Comparison of ENCODE assay signal across 13 cellular contexts in the genomic region with DNA sequence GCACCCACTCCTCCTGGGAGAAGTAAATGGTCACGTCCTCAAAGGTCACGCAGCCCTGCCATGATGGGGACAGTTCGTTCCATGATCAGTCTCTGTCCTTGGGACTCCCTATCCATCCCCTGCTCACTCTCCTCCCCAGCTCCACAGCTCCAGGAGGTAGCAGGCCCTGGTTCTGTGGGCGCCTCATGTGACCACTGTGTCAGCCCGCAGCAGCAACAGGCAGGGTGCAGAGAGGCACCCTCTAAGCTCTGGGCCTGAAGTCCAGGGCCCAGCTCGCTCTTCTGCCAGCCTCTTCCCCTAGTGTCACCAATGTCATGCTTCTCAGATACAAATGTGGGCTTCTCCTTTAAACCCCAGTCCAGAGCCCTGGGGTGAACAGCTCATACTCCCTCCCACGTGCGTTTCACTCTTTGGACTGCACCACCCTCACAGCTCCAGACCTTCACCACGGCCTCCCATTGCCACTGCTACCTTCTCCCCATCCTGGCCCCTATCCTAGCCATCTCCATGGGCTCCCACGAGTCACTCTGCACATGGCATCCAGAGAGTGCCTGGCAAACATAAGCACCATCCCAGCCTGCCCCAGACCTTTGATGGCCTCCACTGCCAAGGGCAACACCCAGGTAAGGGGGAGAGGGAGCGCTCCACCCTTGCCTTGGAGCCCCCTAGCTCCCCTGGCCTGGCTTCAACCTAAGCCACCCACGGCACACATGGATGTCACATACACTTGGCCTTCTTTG. TPM values are rescaled to one million over a fixed set of nuclear protein-coding genes. Genes with fewer than 3 reads are reported as not detected.
A peak's percentile ranks its signal among the peaks of the same experiment; 100 is the strongest.
DNase-seq lines count a peak whose midpoint lies in the region; ATAC-seq and TF ChIP-seq lines count a peak whose summit lies in the region.
"Had no signal": no experiment of that assay in that cellular context is flagged by ENCODE, and none has a peak within 500 bp of the region (broad histone marks: within the 10 kb centered on the region; RNA-seq: fewer than 3 reads in every experiment).

No MANE protein-coding gene starts in this region.

- H3K18ac ChIP-seq in mesenchymal stem cell (ENCODE audit: low read depth in 1 of 2, low read length in 2 of 2) = no peak overlapping the region

- H3K14ac ChIP-seq in mesenchymal stem cell (ENCODE audit: low read length in 2 of 2) = no peak overlapping the region

- peaks cover 60% of the 10 kb centered on the region for H3K9me3 ChIP-seq in A673 (ENCODE audit: low read depth, low read length, poor library complexity, severe bottlenecking)
- H3K9me3 ChIP-seq in mesenchymal stem cell (ENCODE audit: control insufficient read depth, low read length) = peaks cover 46% of the 10 kb centered on the region

- H2BK120ac ChIP-seq in mesenchymal stem cell (ENCODE audit: low read depth, low read length) = no peak overlapping the region

- H4K8ac ChIP-seq in mesenchymal stem cell (ENCODE audit: low read length) = peak overlapping the region; percentile 12

- peak overlapping the region in 1 of 2 experiments; percentile 31 for H2BK12ac ChIP-seq in mesenchymal stem cell (ENCODE audit: low read length in 2 of 2)

- H3K4me1 ChIP-seq in A673 (ENCODE audit: insufficient read depth, low read length, poor library complexity, severe bottlenecking) = peaks cover 6% of the 10 kb centered on the region
- H3K4me1 ChIP-seq in mesenchymal stem cell (ENCODE audit: control insufficient read depth, insufficient read depth, low read depth, low read length) = peaks cover 20% of the 10 kb centered on the region

- no peak overlapping the region for H3K4me3 Mint-ChIP-seq in activated CD8-positive, alpha-beta T cell treated with anti-CD3 and anti-CD28 coated beads for 36 hours

- H3K36me3 Mint-ChIP-seq in activated CD8-positive, alpha-beta T cell treated with anti-CD3 and anti-CD28 coated beads for 36 hours (ENCODE audit: low read depth) = peaks cover 72% of the 10 kb centered on the region

- H3K27me3 ChIP-seq in A673 (replicated peaks; ENCODE audit: insufficient read depth, low read depth, low read length, poor library complexity) (no peaks in the 10 kb centered on the region), mesenchymal stem cell (ENCODE audit: control insufficient read depth in 1 of 2, insufficient read depth in 1 of 2, low read length in 2 of 2) (no peaks in the 10 kb centered on the region)

- no peak overlapping the region for H3K23ac ChIP-seq in mesenchymal stem cell (ENCODE audit: low read length in 2 of 2)

- intact Hi-C loops in A673 (cut with micrococcal nuclease; ENCODE audit: unreplicated experiment) = no loop called here
- intact Hi-C loops in activated CD8-positive, alpha-beta T cell treated with anti-CD3 and anti-CD28 coated beads for 36 hours (cut with micrococcal nuclease) = no loop called here

- H3K36me3 ChIP-seq in A673 (ENCODE audit: insufficient read depth, low read length, poor library complexity, severe bottlenecking) (peaks cover 54% of the 10 kb centered on the region), mesenchymal stem cell (ENCODE audit: control insufficient read depth in 1 of 2, insufficient read depth in 2 of 2, low read depth in 1 of 2, low read length in 2 of 2) (peaks cover 44 to 47% of the 10 kb centered on the region in 2 experiments)

- no peak for ATAC-seq in activated CD8-positive, alpha-beta T cell treated with anti-CD3 and anti-CD28 coated beads for 36 hours
- ATAC-seq in HG02588 (IDR thresholded peaks at IDR 0.05; ENCODE audit: unreplicated experiment) = no peak

- DNase-seq in A673 (ENCODE audit: low spot score) (no peak), EL (peak; percentile 45), mesenchymal stem cell (no peak), NCI-H510A treated with DMSO at 0.1 percent for 48 hours (lab: John Stamatoyannopoulos, UW) (no peak)
- no peak for DNase-seq in activated CD8-positive, alpha-beta T cell treated with anti-CD3 and anti-CD28 coated beads for 36 hours
- DNase-seq in effector CD4-positive, alpha-beta T cell = no peak
- DNase-seq in activated CD4-positive, alpha-beta T cell treated with anti-CD3 and anti-CD28 coated beads for 1 hour = no peak
- DNase-seq: DMS53; effector CD8-positive, alpha-beta T cell; foreskin melanocyte; MV-4-11 had no signal

- CTCF ChIA-PET in A673 (lab: Charles Lee) = no interaction called here
- CTCF ChIA-PET in activated CD8-positive, alpha-beta T cell treated with anti-CD3 and anti-CD28 coated beads for 36 hours (lab: Charles Lee) = interaction anchor here (3.8 to 9.8 kb wide), 2 partner anchors 11 to 52 kb away, joined by 17 to 41 read pairs; no protein-coding TSS in a partner anchor

- no peak for TF ChIP-seq CTCF in A673 (conservative IDR thresholded peaks at IDR 0.05; ENCODE audit: low read depth, low read length)
- no peak for TF ChIP-seq CTCF in activated CD8-positive, alpha-beta T cell treated with anti-CD3 and anti-CD28 coated beads for 36 hours (IDR thresholded peaks at IDR 0.05)

- no peaks in the 10 kb centered on the region for H3K27me3 Mint-ChIP-seq in activated CD8-positive, alpha-beta T cell treated with anti-CD3 and anti-CD28 coated beads for 36 hours

- H3K9ac ChIP-seq in mesenchymal stem cell (ENCODE audit: low read length) = no peak overlapping the region

- no peak overlapping the region for H2AK5ac ChIP-seq in mesenchymal stem cell (ENCODE audit: low read length, severe bottlenecking)

- no peak overlapping the region for H3K4me2 ChIP-seq in mesenchymal stem cell (ENCODE audit: low read length, poor library complexity, severe bottlenecking)

- BruUV-seq in A673 (replicated peaks; lab: Mats Ljungman, UMichigan) = no TSS peak

- H3K9me3 Mint-ChIP-seq in activated CD8-positive, alpha-beta T cell treated with anti-CD3 and anti-CD28 coated beads for 36 hours = peaks cover 68% of the 10 kb centered on the region

- peaks cover 23% of the 10 kb centered on the region for H3K4me1 Mint-ChIP-seq in activated CD8-positive, alpha-beta T cell treated with anti-CD3 and anti-CD28 coated beads for 36 hours (ENCODE audit: low read depth)

- POLR2A ChIA-PET in A673 (lab: Charles Lee; ENCODE audit: low non-redundant PET) = no interaction called here
- POLR2A ChIA-PET in activated CD8-positive, alpha-beta T cell treated with anti-CD3 and anti-CD28 coated beads for 36 hours (lab: Charles Lee) = no interaction called here

- no peak overlapping the region for H3K4ac ChIP-seq in mesenchymal stem cell (ENCODE audit: low read depth in 1 of 2, low read length in 2 of 2)

- no peak overlapping the region for H4K91ac ChIP-seq in mesenchymal stem cell (ENCODE audit: low read length)

- H3K4me3 ChIP-seq in A673 (ENCODE audit: low read depth, low read length, poor library complexity, severe bottlenecking) = no peak overlapping the region
- H3K4me3 ChIP-seq in mesenchymal stem cell (ENCODE audit: insufficient read depth in 1 of 2, low read depth in 1 of 2, low read length in 2 of 2) = no peak overlapping the region

- no peak overlapping the region for H2AFZ ChIP-seq in mesenchymal stem cell (ENCODE audit: low read depth, low read length)

- H3K79me1 ChIP-seq in mesenchymal stem cell (replicated peaks; ENCODE audit: low read length, poor library complexity, severe bottlenecking) = peaks cover 28% of the 10 kb centered on the region

- H2BK15ac ChIP-seq in mesenchymal stem cell (ENCODE audit: low read depth, poor library complexity, severe bottlenecking) = no peak overlapping the region

- H3K27ac ChIP-seq in A673 (ENCODE audit: low read depth, low read length, poor library complexity, severe bottlenecking) (peak overlapping the region; percentile 80), mesenchymal stem cell (ENCODE audit: low read length, poor library complexity, severe bottlenecking) (no peak overlapping the region)
- H3K27ac ChIP-seq: SK-N-MC had no signal

- H2BK5ac ChIP-seq in mesenchymal stem cell (ENCODE audit: low read depth, low read length, poor library complexity, severe bottlenecking) = no peak overlapping the region

- WGBS in mesenchymal stem cell = 96% methylated on average over 12 of the region's 12 CpGs

- peak overlapping the region; percentile 68 for H3K27ac Mint-ChIP-seq in activated CD8-positive, alpha-beta T cell treated with anti-CD3 and anti-CD28 coated beads for 36 hours

RNA-seq across cellular contexts. Expression of a gene that starts 2.9 kb away (rescaled TPM):
- 15.4 and 15.5 TPM in 2 replicates for total RNA-seq in A673 (2021)
- 1 to 10 TPM; 5.1 to 5.6 TPM for total RNA-seq in activated CD8-positive, alpha-beta T cell treated with anti-CD3 and anti-CD28 coated beads for 36 hours
- 3.2 TPM for polyA plus RNA-seq in mesenchymal stem cell (2013, experiment 1 of 2)
- polyA plus RNA-seq in mesenchymal stem cell (2013, experiment 2 of 2) = 3.4 TPM

RNA-seq across cellular contexts. Expression of a gene that starts 34.4 kb away (rescaled TPM):
- 5.0 and 5.2 TPM in 2 replicates for total RNA-seq in A673 (2021)
- 1 to 10 TPM; 4.2 to 4.4 TPM for total RNA-seq in activated CD8-positive, alpha-beta T cell treated with anti-CD3 and anti-CD28 coated beads for 36 hours
- 1.5 TPM for polyA plus RNA-seq in mesenchymal stem cell (2013, experiment 1 of 2)
- 1.6 TPM for polyA plus RNA-seq in mesenchymal stem cell (2013, experiment 2 of 2)

RNA-seq across cellular contexts. Expression of a gene that starts 39.0 kb away (rescaled TPM):
- 87.3 and 101 TPM in 2 replicates for total RNA-seq in A673 (2021)
- total RNA-seq in activated CD8-positive, alpha-beta T cell treated with anti-CD3 and anti-CD28 coated beads for 36 hours = 100 to 1,000 TPM; 128 to 134 TPM
- 54.4 TPM for polyA plus RNA-seq in mesenchymal stem cell (2013, experiment 1 of 2)
- 53.5 TPM for polyA plus RNA-seq in mesenchymal stem cell (2013, experiment 2 of 2)
